Comparison of ENCODE assay signal across 16 cellular contexts in the genomic region with DNA sequence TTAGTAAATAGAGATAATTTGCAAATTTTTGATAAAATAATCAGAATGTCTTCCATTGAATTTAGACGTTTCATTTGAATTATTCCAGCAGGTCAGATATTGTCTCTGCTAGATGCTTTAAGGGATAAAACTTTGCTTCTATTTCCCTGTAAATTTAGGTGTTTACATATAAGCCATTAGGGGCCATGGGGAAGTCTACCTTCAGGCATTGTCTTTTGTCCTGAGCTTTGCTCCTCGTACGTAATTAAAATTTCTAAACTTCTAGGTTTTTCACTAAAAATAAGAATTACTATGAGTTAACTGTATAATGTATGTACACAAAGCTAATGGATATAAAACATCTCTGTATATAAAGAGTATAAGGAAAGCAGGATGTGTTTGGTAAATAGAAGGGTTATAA. TPM values are rescaled to one million over a fixed set of nuclear protein-coding genes. Genes with fewer than 3 reads are reported as not detected.
DNase-seq lines count a peak whose midpoint lies in the region; ATAC-seq and TF ChIP-seq lines count a peak whose summit lies in the region.
"Had no signal": no experiment of that assay in that cellular context is flagged by ENCODE, and none has a peak within 500 bp of the region (broad histone marks: within the 10 kb centered on the region; RNA-seq: fewer than 3 reads in every experiment).

No MANE protein-coding gene starts in this region.

- no peaks in the 10 kb centered on the region for H3F3A ChIP-seq in GM23338 (replicated peaks; ENCODE audit: low read depth)

- H3K4me1 Mint-ChIP-seq in GM23338 (peaks cover 45% of the 10 kb centered on the region), WTC11 (peaks cover 58% of the 10 kb centered on the region)

- H3K27ac ChIP-seq in GM23338 (ENCODE audit: low read depth) (peak overlapping the region; percentile 39), iPS-18a (ENCODE audit: low read length) (peak overlapping the region; percentile 70)
- H3K27ac ChIP-seq: BLaER1 treated with 17β-estradiol and CSF1 and Interleukin-3, amounts not matched to agents 10 nM and 100 nM; HL-60 had no signal

- H3K36me3 ChIP-seq in GM23338 (ENCODE audit: insufficient read depth) = no peaks in the 10 kb centered on the region
- H3K36me3 ChIP-seq in iPS-18a (ENCODE audit: control insufficient read depth, low read depth, low read length) = no peaks in the 10 kb centered on the region
- H3K36me3 ChIP-seq: BLaER1 treated with 17β-estradiol and CSF1 and Interleukin-3, amounts not matched to agents 10 nM and 100 nM; HAP-1 had no signal

- TF ChIP-seq CTCF in GM23338 (conservative IDR thresholded peaks at IDR 0.05; ENCODE audit: low read depth in 2 of 2) = no peak
- TF ChIP-seq CTCF in WTC11 (IDR thresholded peaks at IDR 0.05) = no peak

- H3K9me3 ChIP-seq in iPS-18a (ENCODE audit: control insufficient read depth, low read depth, low read length) = no peaks in the 10 kb centered on the region

- H3K4me2 ChIP-seq in GM23338 = peak overlapping the region; percentile 59
- H3K4me2 ChIP-seq: BLaER1 treated with 17β-estradiol and CSF1 and Interleukin-3, amounts not matched to agents 10 nM and 100 nM had no signal

- POLR2A ChIA-PET in WTC11 (lab: Charles Lee) = no interaction called here

- H4K20me1 ChIP-seq in GM23338 (replicated peaks; ENCODE audit: insufficient read depth) = no peaks in the 10 kb centered on the region
- H4K20me1 ChIP-seq: BLaER1 treated with 17β-estradiol and CSF1 and Interleukin-3, amounts not matched to agents 10 nM and 100 nM had no signal

- peaks cover 19% of the 10 kb centered on the region for H3K36me3 Mint-ChIP-seq in GM23338 (ENCODE audit: low read depth)
- peaks cover 9% of the 10 kb centered on the region for H3K36me3 Mint-ChIP-seq in WTC11
- H3K36me3 Mint-ChIP-seq: CD4-positive, CD25-positive, alpha-beta regulatory T cell had no signal

- 0 out of 2 replicates have a peak, but pooled peaks cover 5% of the 10 kb centered on the region for H3K9me2 ChIP-seq in GM23338 (ENCODE audit: insufficient read depth)

- H3K4me3 Mint-ChIP-seq in GM23338 (no peak overlapping the region; the same call in 2 of the 3 replicates), WTC11 (peak overlapping the region; percentile 24)
- H3K4me3 Mint-ChIP-seq: CD4-positive, CD25-positive, alpha-beta regulatory T cell had no signal

- H3K4me1 ChIP-seq in GM23338 (ENCODE audit: insufficient read depth) (peaks cover 52% of the 10 kb centered on the region), iPS-18a (ENCODE audit: control insufficient read depth, low read depth, low read length) (peaks cover 40% of the 10 kb centered on the region)

- H3K27ac Mint-ChIP-seq in GM23338 (peak overlapping the region; percentile 84; the same call in 1 of the 2 replicates), WTC11 (no peak overlapping the region)
- H3K27ac Mint-ChIP-seq: CD4-positive, CD25-positive, alpha-beta regulatory T cell had no signal

- no peaks in the 10 kb centered on the region for H3K27me3 Mint-ChIP-seq in GM23338 (ENCODE audit: insufficient read depth, low read depth, poor library complexity)
- H3K27me3 Mint-ChIP-seq in WTC11 (ENCODE audit: low read depth) = no peaks in the 10 kb centered on the region

- CTCF ChIA-PET in WTC11 (lab: Charles Lee) = interaction anchor here (1.6 to 2.2 kb wide), 2 partner anchors 13 to 42 kb away, joined by 5 to 8 read pairs; no protein-coding TSS in a partner anchor

- in situ Hi-C loops in KBM-7 (cut with MboI; ENCODE audit: low pct_unique_long_range_greater_than_20kb, low sequenced_read_pairs) = no loop called here

- H3K27me3 ChIP-seq in GM23338 (ENCODE audit: insufficient read depth) = no peaks in the 10 kb centered on the region
- no peaks in the 10 kb centered on the region for H3K27me3 ChIP-seq in iPS-18a (ENCODE audit: control insufficient read depth, insufficient read depth, low read length)
- H3K27me3 ChIP-seq: BLaER1 treated with 17β-estradiol and CSF1 and Interleukin-3, amounts not matched to agents 10 nM and 100 nM had no signal

- H3K4me3 ChIP-seq in GM23338 (peak overlapping the region; percentile 14), iPS-18a (ENCODE audit: low read length) (no peak overlapping the region)
- H3K4me3 ChIP-seq: BLaER1 treated with 17β-estradiol and CSF1 and Interleukin-3, amounts not matched to agents 10 nM and 100 nM; HAP-1 had no signal

- no peak overlapping the region for H2AFZ ChIP-seq in GM23338

- no peak for DNase-seq in GM23338 (ENCODE audit: low spot score)
- peak; percentile 61 for DNase-seq in KBM-7
- DNase-seq in WTC11 (ENCODE audit: low spot score) = no peak
- no peak for DNase-seq in NCI-H526 (lab: John Stamatoyannopoulos, UW)
- DNase-seq in NCI-H1694 (lab: John Stamatoyannopoulos, UW) = no peak
- no peak for DNase-seq in NCI-H187 (lab: John Stamatoyannopoulos, UW)
- DNase-seq: ACHN; CD4-positive, CD25-positive, alpha-beta regulatory T cell; DMS53; GF-D8; GOT3 had no signal

- H3K9me3 Mint-ChIP-seq in GM23338 (peaks cover 13% of the 10 kb centered on the region; the same call in 2 of the 3 replicates), WTC11 (peaks cover 25% of the 10 kb centered on the region)

- H3K9ac ChIP-seq in iPS-18a (ENCODE audit: low read length) = peak overlapping the region; percentile 17
- H3K9ac ChIP-seq: BLaER1 treated with 17β-estradiol and CSF1 and Interleukin-3, amounts not matched to agents 10 nM and 100 nM had no signal

- H3K79me2 ChIP-seq in GM23338 (replicated peaks; ENCODE audit: insufficient read depth) = no peaks in the 10 kb centered on the region

- ATAC-seq in GM23338 (no peak), WTC11 (no peak)

TF ChIP-seq in WTC11, 78 proteins besides CTCF, POLR2A, EP300 and RAD21:
- TF ChIP-seq, protein P1, sequence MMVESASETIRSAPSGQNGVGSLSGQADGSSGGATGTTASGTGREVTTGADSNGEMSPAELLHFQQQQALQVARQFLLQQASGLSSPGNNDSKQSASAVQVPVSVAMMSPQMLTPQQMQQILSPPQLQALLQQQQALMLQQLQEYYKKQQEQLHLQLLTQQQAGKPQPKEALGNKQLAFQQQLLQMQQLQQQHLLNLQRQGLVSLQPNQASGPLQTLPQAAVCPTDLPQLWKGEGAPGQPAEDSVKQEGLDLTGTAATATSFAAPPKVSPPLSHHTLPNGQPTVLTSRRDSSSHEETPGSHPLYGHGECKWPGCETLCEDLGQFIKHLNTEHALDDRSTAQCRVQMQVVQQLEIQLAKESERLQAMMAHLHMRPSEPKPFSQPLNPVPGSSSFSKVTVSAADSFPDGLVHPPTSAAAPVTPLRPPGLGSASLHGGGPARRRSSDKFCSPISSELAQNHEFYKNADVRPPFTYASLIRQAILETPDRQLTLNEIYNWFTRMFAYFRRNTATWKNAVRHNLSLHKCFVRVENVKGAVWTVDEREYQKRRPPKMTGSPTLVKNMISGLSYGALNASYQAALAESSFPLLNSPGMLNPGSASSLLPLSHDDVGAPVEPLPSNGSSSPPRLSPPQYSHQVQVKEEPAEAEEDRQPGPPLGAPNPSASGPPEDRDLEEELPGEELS (CRISPR knock-in tag; IDR thresholded peaks at IDR 0.05) = no peak
TF ChIP-seq in WTC11: peak in this region for 0.

RNA-seq across cellular contexts. Expression of gene CD69, which starts 24.1 kb away (rescaled TPM):
- total RNA-seq in GM23338 (2014; rRNA removed; shearing (Covaris generic)) = not detected in 2 replicates
- 0.12 TPM in 1 of 2 replicates, not detected in the other for polyA plus RNA-seq in GM23338 (2016; fragmentation: Nextera tagmentation; extraction: Ambion mirVana)
- 0.34 to 0.60 TPM (median 0.42 TPM) in 3 replicates for total RNA-seq in WTC11 (2021)
- total RNA-seq: A172 had no signal

RNA-seq across cellular contexts. Expression of gene KLRF1, which starts 42.5 kb away (rescaled TPM):
- not detected in 2 replicates for total RNA-seq in GM23338 (2014; rRNA removed; shearing (Covaris generic))
- 0.50 TPM in 1 of 2 replicates, not detected in the other for polyA plus RNA-seq in GM23338 (2016; fragmentation: Nextera tagmentation; extraction: Ambion mirVana)
- total RNA-seq in WTC11 (2021) = not detected in 3 replicates
- total RNA-seq: A172; CD4-positive, CD25-positive, alpha-beta regulatory T cell had no signal

RNA-seq across cellular contexts. Expression of gene CLECL1, which starts 51.9 kb away (rescaled TPM):
- not detected in 2 replicates for total RNA-seq in GM23338 (2014; rRNA removed; shearing (Covaris generic))
- not detected in 2 replicates for polyA plus RNA-seq in GM23338 (2016; fragmentation: Nextera tagmentation; extraction: Ambion mirVana)
- not detected in 3 replicates for total RNA-seq in WTC11 (2021)
- total RNA-seq: A172 had no signal
- polyA plus RNA-seq: CD4-positive, CD25-positive, alpha-beta regulatory T cell had no signal
